8 cellular contexts compared by ENCODE assay signal in the genomic region with DNA sequence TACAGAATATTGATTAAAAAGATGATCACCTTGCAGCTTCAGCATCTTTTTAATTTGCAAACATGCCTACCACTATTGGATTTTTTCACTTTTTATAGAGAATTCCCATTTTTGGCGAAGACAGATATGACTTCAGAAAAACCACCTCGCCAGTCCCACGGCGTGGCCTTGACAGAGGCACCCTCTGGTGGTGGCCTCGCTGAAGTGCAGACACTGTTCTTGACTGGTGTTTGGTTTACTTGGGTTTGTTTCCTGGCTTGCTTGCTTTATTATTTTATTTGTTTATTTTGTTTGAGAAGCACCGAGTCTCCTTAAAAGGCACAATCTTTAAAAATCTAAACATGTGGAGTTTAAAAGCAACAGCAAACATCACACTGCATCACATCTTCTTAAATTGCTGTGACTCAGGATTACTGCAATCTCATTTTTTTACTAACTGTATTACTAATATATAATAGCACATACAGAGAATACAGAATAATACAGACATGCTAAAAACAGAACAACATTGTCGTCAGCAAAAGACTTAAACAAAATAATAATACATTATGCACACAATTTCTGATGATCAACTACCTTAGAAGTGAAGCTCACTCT. TPM values are rescaled to one million over a fixed set of nuclear protein-coding genes. Genes with fewer than 3 reads are reported as not detected.
DNase-seq lines count a peak whose midpoint lies in the region; ATAC-seq, FAIRE-seq and TF ChIP-seq lines count a peak whose summit lies in the region.

No MANE protein-coding gene starts in this region.

- H3K36me3 ChIP-seq in A673 (ENCODE audit: insufficient read depth, low read length, poor library complexity, severe bottlenecking) = no peaks in the 10 kb centered on the region

- POLR2A ChIA-PET in A673 (lab: Charles Lee; ENCODE audit: low non-redundant PET) = no interaction called here

- intact Hi-C loops in A673 (cut with micrococcal nuclease; ENCODE audit: unreplicated experiment) = loop anchor here (2.0 to 5.0 kb wide), 3 partner anchors 188 to 613 kb away; no protein-coding TSS in a partner anchor
- intact Hi-C loops in activated CD4-positive, alpha-beta T cell treated with anti-CD3 and anti-CD28 coated beads, Interleukin-2, amount 10 ng/mL, durations not matched to agents 24 days and 14 days (cut with micrococcal nuclease) = loop anchor here (2.0 kb wide), 1 partner anchor 816 kb away; no protein-coding TSS in a partner anchor
- intact Hi-C loops in dorsolateral prefrontal cortex (cut with DNase I) = loop anchor here (10.0 kb wide), 2 partner anchors 610 to 810 kb away; no protein-coding TSS in a partner anchor

- DNase-seq in A673 (ENCODE audit: low spot score) (peak; percentile 46), GM12892 (ENCODE audit: insufficient read length) (peak; percentile 6), NCI-H128 (lab: John Stamatoyannopoulos, UW; ENCODE audit: unreplicated experiment) (peak; percentile 0), dorsolateral prefrontal cortex (peak; percentile 16 to 79 (median 60)), memory B cell (ENCODE audit: low spot score in 2 of 2) (peak; percentile 20 to 40)
- DNase-seq in activated CD4-positive, alpha-beta T cell treated with anti-CD3 and anti-CD28 coated beads, Interleukin-2, amount 10 ng/mL, durations not matched to agents 24 days and 14 days = peak; percentile 85
- peak; percentile 6 for DNase-seq in stimulated activated CD8-positive, alpha-beta memory T cell treated with anti-CD3 and anti-CD28 coated beads, Interleukin-4, amount 100 ng/mL, for 4 hours (ENCODE audit: low read depth in 2 of 2, low spot score in 1 of 2)

- H3K27ac ChIP-seq in A673 (ENCODE audit: low read depth, low read length, poor library complexity, severe bottlenecking) (no peak overlapping the region), dorsolateral prefrontal cortex (no peak overlapping the region)

- H3K27me3 ChIP-seq in A673 (replicated peaks; ENCODE audit: insufficient read depth, low read depth, low read length, poor library complexity) (no peaks in the 10 kb centered on the region), dorsolateral prefrontal cortex (peaks cover 0 to 19% (median 3%) of the 10 kb centered on the region in 45 donors)

- H3K4me3 Mint-ChIP-seq in activated CD4-positive, alpha-beta T cell treated with anti-CD3 and anti-CD28 coated beads, Interleukin-2, amount 10 ng/mL, durations not matched to agents 24 days and 14 days = no peak overlapping the region
- no peak overlapping the region for H3K4me3 Mint-ChIP-seq in memory B cell

- BruUV-seq in A673 (replicated peaks; lab: Mats Ljungman, UMichigan) = no TSS peak

- H3K27ac Mint-ChIP-seq in activated CD4-positive, alpha-beta T cell treated with anti-CD3 and anti-CD28 coated beads, Interleukin-2, amount 10 ng/mL, durations not matched to agents 24 days and 14 days = no peak overlapping the region
- no peak overlapping the region for H3K27ac Mint-ChIP-seq in memory B cell

- FAIRE-seq in GM12892 (lab: Jason Lieb, UNC) = peak; percentile 95

- H3K9me3 ChIP-seq in A673 (ENCODE audit: low read depth, low read length, poor library complexity, severe bottlenecking) = no peaks in the 10 kb centered on the region

- no peaks in the 10 kb centered on the region for H3K27me3 Mint-ChIP-seq in activated CD4-positive, alpha-beta T cell treated with anti-CD3 and anti-CD28 coated beads, Interleukin-2, amount 10 ng/mL, durations not matched to agents 24 days and 14 days
- no peaks in the 10 kb centered on the region for H3K27me3 Mint-ChIP-seq in memory B cell

- H3K4me1 ChIP-seq in A673 (ENCODE audit: insufficient read depth, low read length, poor library complexity, severe bottlenecking) = no peaks in the 10 kb centered on the region

- ATAC-seq in HG02759 (IDR thresholded peaks at IDR 0.05; ENCODE audit: unreplicated experiment) (peak; percentile 96), memory B cell (ENCODE audit: low read depth) (peak; percentile 62)

- no peaks in the 10 kb centered on the region for H3K4me1 Mint-ChIP-seq in activated CD4-positive, alpha-beta T cell treated with anti-CD3 and anti-CD28 coated beads, Interleukin-2, amount 10 ng/mL, durations not matched to agents 24 days and 14 days
- H3K4me1 Mint-ChIP-seq in memory B cell = no peaks in the 10 kb centered on the region

- no peaks in the 10 kb centered on the region for H3K36me3 Mint-ChIP-seq in activated CD4-positive, alpha-beta T cell treated with anti-CD3 and anti-CD28 coated beads, Interleukin-2, amount 10 ng/mL, durations not matched to agents 24 days and 14 days (ENCODE audit: low read depth)
- no peaks in the 10 kb centered on the region for H3K36me3 Mint-ChIP-seq in memory B cell

- TF ChIP-seq CTCF in A673 (conservative IDR thresholded peaks at IDR 0.05; ENCODE audit: low read depth, low read length) = peak; percentile 79
- peak; percentile 72 to 98 (median 90) for TF ChIP-seq CTCF in dorsolateral prefrontal cortex (IDR thresholded peaks at IDR 0.05 in 54 of 56, conservative IDR thresholded peaks at IDR 0.05 in 2 of 56; ENCODE audit: low read depth in 1 of 56, partially characterized antibody in 56 of 56)

- TF ChIP-seq POLR2A in GM12892 (IDR thresholded peaks at IDR 0.05; ENCODE audit: low read depth, low read length) = no peak

- H3K4me3 ChIP-seq in A673 (ENCODE audit: low read depth, low read length, poor library complexity, severe bottlenecking) = no peak overlapping the region
- H3K4me3 ChIP-seq in dorsolateral prefrontal cortex = no peak overlapping the region

- H3K9me3 Mint-ChIP-seq in activated CD4-positive, alpha-beta T cell treated with anti-CD3 and anti-CD28 coated beads, Interleukin-2, amount 10 ng/mL, durations not matched to agents 24 days and 14 days = no peaks in the 10 kb centered on the region
- no peaks in the 10 kb centered on the region for H3K9me3 Mint-ChIP-seq in memory B cell

- CTCF ChIA-PET in A673 (lab: Charles Lee) = no interaction called here

RNA-seq across cellular contexts. Expression of gene AMTN, which starts 13.1 kb away (rescaled TPM):
- not detected in 2 replicates for total RNA-seq in A673 (2021)
- polyA plus RNA-seq in GM12892 (2012; ENCODE audit: missing spikeins) = not detected
- total RNA-seq in activated CD4-positive, alpha-beta T cell treated with anti-CD3 and anti-CD28 coated beads, Interleukin-2, amount 10 ng/mL, durations not matched to agents 24 days and 14 days = not detected in 2 replicates
- not detected for total RNA-seq in dorsolateral prefrontal cortex

RNA-seq across cellular contexts. Expression of gene MUC7, which starts 33.3 kb away (rescaled TPM):
- not detected in 2 replicates for total RNA-seq in A673 (2021)
- polyA plus RNA-seq in GM12892 (2012; ENCODE audit: missing spikeins) = not detected
- total RNA-seq in activated CD4-positive, alpha-beta T cell treated with anti-CD3 and anti-CD28 coated beads, Interleukin-2, amount 10 ng/mL, durations not matched to agents 24 days and 14 days = not detected in 2 replicates
- under 1 TPM in 1 of 120 experiments, not detected in 119; 0.51 TPM for total RNA-seq in dorsolateral prefrontal cortex

Comparison
In these comparisons a context has a peak if more than half of its experiments do, and no peak if none do; other contexts are left out.
1. DNase-seq: peak in every context shown above with its lines; median percentile 85 in activated CD4-positive, alpha-beta T cell treated with anti-CD3 and anti-CD28 coated beads, Interleukin-2, amount 10 ng/mL, durations not matched to agents 24 days and 14 days; 60 in dorsolateral prefrontal cortex; 46 in A673; 30 in memory B cell; 6 in GM12892; 6 in stimulated activated CD8-positive, alpha-beta memory T cell treated with anti-CD3 and anti-CD28 coated beads, Interleukin-4, amount 100 ng/mL, for 4 hours; 0 in NCI-H128.